ENCODE assay signal across 8 cellular contexts in genomic region chr2:30697242-30698103, GRCh38.
DNase-seq lines count a peak whose midpoint lies in the region; ATAC-seq, FAIRE-seq and TF ChIP-seq lines count a peak whose summit lies in the region.
"Not testable (repeated sequence)": the region's sequence is repeated elsewhere in the genome, so short reads cannot be mapped to it uniquely, and the experiment has no call there.

No MANE protein-coding gene starts in this region.

- not testable (repeated sequence) for H3K9ac ChIP-seq in KMS-11; GM12878 (ENCODE audit: control insufficient read depth, insufficient read depth, low read length)

- intact Hi-C loops in GM12878 (cut with micrococcal nuclease; ENCODE audit: unreplicated experiment) = not testable (repeated sequence)

- not testable (repeated sequence) for H3K9me3 Mint-ChIP-seq in endothelial cell (ENCODE audit: unreplicated experiment)

- not testable (repeated sequence) for H3K79me2 ChIP-seq in KMS-11 (ENCODE audit: insufficient read depth, low read depth); GM12878 (ENCODE audit: control insufficient read depth, insufficient read depth, low read length)

- BruUV-seq in GM12878 (replicated peaks; lab: Mats Ljungman, UMichigan) = not testable (repeated sequence)

- H3K4me1 ChIP-seq in KMS-11 (ENCODE audit: low read depth, poor library complexity, severe bottlenecking); GM12878 (ENCODE audit: control insufficient read depth, insufficient read depth, low read length): not testable (repeated sequence)

- DNase-seq in AG10803 (ENCODE audit: low read depth) = peak; percentile 25
- not testable (repeated sequence) for DNase-seq in GM12865 (ENCODE audit: low read depth); GM12878 (ENCODE audit: low read depth, low spot score); endothelial cell (ENCODE audit: low spot score)
- peak; percentile 58 for DNase-seq in SK-MEL-5 (ENCODE audit: low read depth, low spot score)
- DNase-seq in mesenteric fat pad (ENCODE audit: low spot score) = peak; percentile 62
- DNase-seq in ureter (ENCODE audit: low spot score) = peak; percentile 13

- not testable (repeated sequence) for H3K27ac ChIP-seq in KMS-11; GM12878 (ENCODE audit: control insufficient read depth, insufficient read depth)

- not testable (repeated sequence) for TF ChIP-seq POLR2A in GM12878 (IDR thresholded peaks at IDR 0.05; ENCODE audit: low read depth, low read length)

- FAIRE-seq in GM12878 (lab: Jason Lieb, UNC) = not testable (repeated sequence)

- in situ Hi-C loops in SK-MEL-5 (cut with HindIII; ENCODE audit: low pct_unique_long_range_greater_than_20kb, low sequenced_read_pairs); GM12878 (cut with MboI): not testable (repeated sequence)

- H3K4me3 ChIP-seq in AG10803 (ENCODE audit: low read length); GM12865 (ENCODE audit: low read depth, low read length); KMS-11 (IDR thresholded peaks at IDR 0.05; ENCODE audit: insufficient read depth, low read depth, low read length); GM12878: not testable (repeated sequence)

- SMC1A ChIA-PET in GM12878 (lab: Charles Lee; ENCODE audit: uncharacterized antibody, unreplicated experiment) = interaction anchor here (0.7 to 2.5 kb wide), 6 partner anchors 8 to 533 kb away, joined by 3 to 7 read pairs (median 6); no protein-coding TSS in a partner anchor

- H4K20me1 ChIP-seq in KMS-11 (ENCODE audit: insufficient read depth); GM12878 (ENCODE audit: control insufficient read depth, insufficient read depth): not testable (repeated sequence)

- not testable (repeated sequence) for TF ChIP-seq EP300 in GM12878 (IDR thresholded peaks at IDR 0.05; ENCODE audit: borderline replicate concordance in 1 of 2, control insufficient read depth in 1 of 2, low read depth in 2 of 2, low read length in 2 of 2)

- not testable (repeated sequence) for TF ChIP-seq RAD21 in GM12878 (IDR thresholded peaks at IDR 0.05; ENCODE audit: insufficient read depth, low read depth, low read length)

- H3K9me3 ChIP-seq in GM12878 (replicated peaks; ENCODE audit: control insufficient read depth, insufficient read depth, low read length) = not testable (repeated sequence)

- 47% methylated on average over 17 of the region's 18 CpGs for WGBS in GM12878 (ENCODE audit: insufficient coverage, insufficient replicate concordance, low lambda C conversion rate, missing lambda C conversion rate)

- H2AFZ ChIP-seq in KMS-11 (ENCODE audit: low read depth); GM12878 (ENCODE audit: control insufficient read depth, low read depth, low read length): not testable (repeated sequence)

- H3K27me3 ChIP-seq in KMS-11 (ENCODE audit: insufficient read depth, low read depth); GM12878 (replicated peaks in 1 of 2; ENCODE audit: control insufficient read depth in 2 of 2, insufficient read depth in 2 of 2, low read length in 1 of 2): not testable (repeated sequence)

- RAD21 ChIA-PET in GM12878 (lab: Charles Lee; ENCODE audit: unreplicated experiment) = interaction anchor here (0.9 to 1.0 kb wide), 2 partner anchors 8 to 489 kb away, joined by 3 read pairs; no protein-coding TSS in a partner anchor

- not testable (repeated sequence) for H3K4me1 Mint-ChIP-seq in endothelial cell (ENCODE audit: unreplicated experiment)

- not testable (repeated sequence) for H3K27me3 Mint-ChIP-seq in endothelial cell (ENCODE audit: unreplicated experiment)

- not testable (repeated sequence) for H3K4me3 Mint-ChIP-seq in endothelial cell (ENCODE audit: unreplicated experiment)

- H3K36me3 Mint-ChIP-seq in endothelial cell (ENCODE audit: low read depth, unreplicated experiment) = not testable (repeated sequence)

- TF ChIP-seq CTCF in AG10803 (conservative IDR thresholded peaks at IDR 0.05; ENCODE audit: low read length) = peak; percentile 27
- peak; percentile 2 for TF ChIP-seq CTCF in GM12865 (IDR thresholded peaks at IDR 0.05; ENCODE audit: insufficient read depth, low read depth, low read length, missing control alignments)
- peak; percentile 33 for TF ChIP-seq CTCF in KMS-11 (conservative IDR thresholded peaks at IDR 0.05; ENCODE audit: low read depth, low read length)
- peak; percentile 5 to 18 (median 10); a peak in 1 of 6 replicates for TF ChIP-seq CTCF in GM12878 (IDR thresholded peaks at IDR 0.05 in 2 of 3, conservative IDR thresholded peaks at IDR 0.05 in 1 of 3; ENCODE audit: control insufficient read depth in 2 of 3, extremely low read depth in 1 of 3, insufficient read depth in 1 of 3, low read depth in 3 of 3, low read length in 3 of 3)
- TF ChIP-seq CTCF in endothelial cell (IDR thresholded peaks at IDR 0.05; ENCODE audit: unreplicated experiment) = peak; percentile 15

- H3K27ac Mint-ChIP-seq in endothelial cell (ENCODE audit: unreplicated experiment) = not testable (repeated sequence)

- H3K4me2 ChIP-seq in KMS-11; GM12878 (ENCODE audit: control insufficient read depth, insufficient read depth): not testable (repeated sequence)

- not testable (repeated sequence) for ATAC-seq in GM12878

- POLR2A ChIA-PET in GM12878 (lab: Charles Lee) = interaction anchor here (0.6 kb wide), 1 partner anchor 15 kb away, joined by 3 read pairs; no protein-coding TSS in a partner anchor

- H3K36me3 ChIP-seq in KMS-11 (ENCODE audit: insufficient read depth); GM12878 (ENCODE audit: control insufficient read depth in 2 of 2, insufficient read depth in 2 of 2, low read length in 1 of 2): not testable (repeated sequence)

- CTCF ChIA-PET in GM12878 (lab: Yijun Ruan, JAX) = interaction anchor here (0.9 to 6.9 kb wide), 8 partner anchors 9 to 533 kb away, joined by 4 to 37 read pairs (median 5); no protein-coding TSS in a partner anchor
